ENCODE assay signal across 9 cellular contexts in genomic region chr2:201220102-201220570, GRCh38. TPM values are rescaled to one million over a fixed set of nuclear protein-coding genes. Genes with fewer than 3 reads are reported as not detected.
A peak's percentile ranks its signal among the peaks of the same experiment; 100 is the strongest.
DNase-seq lines count a peak whose midpoint lies in the region; ATAC-seq and TF ChIP-seq lines count a peak whose summit lies in the region.
"Had no signal": no experiment of that assay in that cellular context is flagged by ENCODE, and none has a peak within 500 bp of the region (broad histone marks: within the 10 kb centered on the region; RNA-seq: fewer than 3 reads in every experiment).

No MANE protein-coding gene starts in this region.

- H4K20me1 ChIP-seq in H9 (ENCODE audit: control insufficient read depth, insufficient read depth, insufficient read length) (no peaks in the 10 kb centered on the region), smooth muscle cell (ENCODE audit: low read depth) (no peaks in the 10 kb centered on the region)

- H3K4me2 ChIP-seq in H9 (ENCODE audit: insufficient read depth, insufficient read length, low read length) (peak overlapping the region; percentile 45), smooth muscle cell (no peak overlapping the region)

- H2AFZ ChIP-seq in H9 (ENCODE audit: low read length) (no peak overlapping the region), smooth muscle cell (ENCODE audit: low read depth) (no peak overlapping the region)

- H2BK20ac ChIP-seq in H9 (ENCODE audit: low read depth, low read length, poor library complexity, severe bottlenecking), result no peak overlapping the region

- H3K27me3 ChIP-seq in H9 (ENCODE audit: insufficient read depth, low read length) (no peaks in the 10 kb centered on the region), endodermal cell (ENCODE audit: control insufficient read depth, insufficient read depth, low read length, poor library complexity, severe bottlenecking) (no peaks in the 10 kb centered on the region), neutrophil (no peaks in the 10 kb centered on the region), smooth muscle cell (ENCODE audit: low read depth) (no peaks in the 10 kb centered on the region)

- no CpG with 5 or more reads among the region's 4 CpGs for WGBS in H9 (ENCODE audit: extremely low coverage, insufficient read length, low lambda C conversion rate)
- 78 to 100% methylated on average over 1 to 3 of the region's 4 CpGs for WGBS in endodermal cell (ENCODE audit: insufficient coverage in 1 of 2, insufficient read length in 1 of 2), 2 experiments
- WGBS in smooth muscle cell (ENCODE audit: low lambda C conversion rate), result 34% methylated on average over 4 of the region's 4 CpGs

- H2BK120ac ChIP-seq in H9 (ENCODE audit: low read depth, low read length, poor library complexity, severe bottlenecking), result no peak overlapping the region

- H3K9me3 Mint-ChIP-seq in H9, result peaks cover 0 to 13% of the 10 kb centered on the region in 2 experiments; a peak in 2 of 5 replicates
- peaks cover 12% of the 10 kb centered on the region for H3K9me3 Mint-ChIP-seq in endodermal cell
- H3K9me3 Mint-ChIP-seq in nephron progenitor cell, result no peaks in the 10 kb centered on the region

- H2BK15ac ChIP-seq in H9 (ENCODE audit: low read depth, low read length), result no peak overlapping the region

- no peak overlapping the region for H3K14ac ChIP-seq in H9 (ENCODE audit: insufficient read depth, low read length)

- TF ChIP-seq CTCF in H9 (conservative IDR thresholded peaks at IDR 0.05) (no peak), endodermal cell (conservative IDR thresholded peaks at IDR 0.05) (no peak), neutrophil (IDR thresholded peaks at IDR 0.05) (no peak), nephron progenitor cell (IDR thresholded peaks at IDR 0.05) (no peak), smooth muscle cell (IDR thresholded peaks at IDR 0.05; ENCODE audit: borderline replicate concordance, insufficient read depth, poor library complexity, severe bottlenecking) (no peak)

- H3K27me3 Mint-ChIP-seq in H9 (ENCODE audit: low read depth), result no peaks in the 10 kb centered on the region; the same call in 1 of the 2 replicates
- no peaks in the 10 kb centered on the region for H3K27me3 Mint-ChIP-seq in endodermal cell (ENCODE audit: insufficient read depth)
- peaks cover 2% of the 10 kb centered on the region for H3K27me3 Mint-ChIP-seq in nephron progenitor cell (ENCODE audit: low read depth, poor library complexity)

- no peak overlapping the region for H3K4ac ChIP-seq in H9 (ENCODE audit: low read depth, low read length)

- H4K8ac ChIP-seq in H9 (replicated peaks; ENCODE audit: insufficient read length, low read depth, low read length), result no peak overlapping the region

- H3K36me3 ChIP-seq in endodermal cell (ENCODE audit: control insufficient read depth, insufficient read depth, low read length) (no peaks in the 10 kb centered on the region), neutrophil (peaks cover 50% of the 10 kb centered on the region), smooth muscle cell (ENCODE audit: low read depth) (no peaks in the 10 kb centered on the region)

- no peak overlapping the region for H3T11ph ChIP-seq in H9 (ENCODE audit: low read length)

- no peaks in the 10 kb centered on the region for H3K9me3 ChIP-seq in H9 (ENCODE audit: control insufficient read depth, low read depth, low read length)
- H3K9me3 ChIP-seq in endodermal cell (ENCODE audit: control insufficient read depth, low read length), result no peaks in the 10 kb centered on the region
- no peaks in the 10 kb centered on the region for H3K9me3 ChIP-seq in neutrophil
- no peaks in the 10 kb centered on the region for H3K9me3 ChIP-seq in smooth muscle cell (replicated peaks; ENCODE audit: low read depth)

- H3K79me1 ChIP-seq in H9 (ENCODE audit: insufficient read depth, low read depth, low read length, poor library complexity, severe bottlenecking), result no peaks in the 10 kb centered on the region

- no peaks in the 10 kb centered on the region for H3F3A ChIP-seq in smooth muscle cell (ENCODE audit: low read depth)

- H3K4me3 ChIP-seq in endodermal cell (ENCODE audit: low read length), result no peak overlapping the region
- no peak overlapping the region for H3K4me3 ChIP-seq in neutrophil (ENCODE audit: low read depth in 1 of 2, low read length in 1 of 2)
- no peak overlapping the region for H3K4me3 ChIP-seq in smooth muscle cell

- no peaks in the 10 kb centered on the region for H3K79me2 ChIP-seq in H9 (ENCODE audit: insufficient read depth, low read length)
- H3K79me2 ChIP-seq in smooth muscle cell (ENCODE audit: low read depth), result no peaks in the 10 kb centered on the region

- ATAC-seq in GM21737 (IDR thresholded peaks at IDR 0.05; ENCODE audit: unreplicated experiment), result no peak
- ATAC-seq: activated CD4-positive, CD25-positive, alpha-beta regulatory T cell treated with anti-CD3 and anti-CD28 coated beads, Interleukin-2, amount 50 U/mL, for 24 hours; sciatic nerve had no signal

- H3K18ac ChIP-seq in H9 (ENCODE audit: insufficient read length, low read depth, low read length), result no peak overlapping the region

- no peaks in the 10 kb centered on the region for H3K23me2 ChIP-seq in H9 (ENCODE audit: insufficient read length, low read depth, low read length, poor library complexity, severe bottlenecking)

- H4K91ac ChIP-seq in H9 (ENCODE audit: insufficient read length, low read depth, low read length), result peak overlapping the region; percentile 36

- H3K27ac ChIP-seq in H9 (ENCODE audit: insufficient read length, low read depth, low read length) (no peak overlapping the region), endodermal cell (ENCODE audit: low read depth, low read length) (no peak overlapping the region), neutrophil (peak overlapping the region; percentile 25), smooth muscle cell (ENCODE audit: low read depth) (no peak overlapping the region)

- no peak overlapping the region for H2BK12ac ChIP-seq in H9 (ENCODE audit: insufficient read length, low read depth, low read length)

- H3K4me3 Mint-ChIP-seq in H9, result peak overlapping the region; percentile 16 to 30; a peak in 2 of 5 replicates
- no peak overlapping the region for H3K4me3 Mint-ChIP-seq in endodermal cell
- no peak overlapping the region for H3K4me3 Mint-ChIP-seq in nephron progenitor cell

- H2BK5ac ChIP-seq in H9 (ENCODE audit: insufficient read length, low read length), result no peak overlapping the region

- no peak overlapping the region for H3K9ac ChIP-seq in H9 (ENCODE audit: extremely low read depth, insufficient read length, low read length)
- no peak overlapping the region for H3K9ac ChIP-seq in endodermal cell (ENCODE audit: extremely low read depth, low read length, poor library complexity, severe bottlenecking)
- H3K9ac ChIP-seq in smooth muscle cell (ENCODE audit: low read depth), result no peak overlapping the region

- DNase-seq in H9, result no peak
- peak; percentile 15 for DNase-seq in NCI-H226
- peak; percentile 59 for DNase-seq in endodermal cell
- DNase-seq in nephron progenitor cell, result no peak
- no peak for DNase-seq in smooth muscle cell (lab: John Stamatoyannopoulos, UW; ENCODE audit: unreplicated experiment)

- no peak overlapping the region for H3K56ac ChIP-seq in H9 (ENCODE audit: insufficient read length, low read depth, low read length)

- H3K4me1 ChIP-seq in H9 (ENCODE audit: insufficient read depth, low read length) (peaks cover 6% of the 10 kb centered on the region; the same call in 1 of the 2 replicates), endodermal cell (ENCODE audit: control insufficient read depth, insufficient read depth, low read length) (no peaks in the 10 kb centered on the region), neutrophil (ENCODE audit: control insufficient read depth in 1 of 2, insufficient read depth in 1 of 2, low read depth in 1 of 2, low read length in 1 of 2) (no peaks in the 10 kb centered on the region), smooth muscle cell (ENCODE audit: low read depth) (peaks cover 4% of the 10 kb centered on the region)

- no peak overlapping the region for H2AK5ac ChIP-seq in H9 (ENCODE audit: insufficient read length, low read length)

- H3K27ac Mint-ChIP-seq in H9, result peak overlapping the region in 1 of 3 experiments; percentile 91; a peak in 3 of 7 replicates
- H3K27ac Mint-ChIP-seq in endodermal cell, result no peak overlapping the region
- H3K27ac Mint-ChIP-seq in nephron progenitor cell, result no peak overlapping the region

- H3K36me3 Mint-ChIP-seq in H9 (ENCODE audit: insufficient read depth in 1 of 3, low read depth in 3 of 3), result peaks cover 0 to 22% (median 0%) of the 10 kb centered on the region in 3 experiments; a peak in 2 of 7 replicates
- peaks cover 9% of the 10 kb centered on the region for H3K36me3 Mint-ChIP-seq in endodermal cell (ENCODE audit: low read depth)
- H3K36me3 Mint-ChIP-seq in nephron progenitor cell (ENCODE audit: low read depth), result no peaks in the 10 kb centered on the region

- no peak overlapping the region for H4K5ac ChIP-seq in H9 (ENCODE audit: insufficient read length, low read depth, low read length)

- H3K23ac ChIP-seq in H9 (ENCODE audit: insufficient read length, low read depth, low read length), result no peak overlapping the region

- H3K4me1 Mint-ChIP-seq in H9 (peaks cover 27 to 36% of the 10 kb centered on the region in 2 experiments), endodermal cell (peaks cover 22% of the 10 kb centered on the region), nephron progenitor cell (no peaks in the 10 kb centered on the region)

RNA-seq across cellular contexts. Expression of gene CASP10, which starts 37.2 kb away (rescaled TPM):
- total RNA-seq in H9 (2021) (2.7 and 3.3 TPM in 2 replicates), endodermal cell (10 to 100 TPM in 1 of 2 donors, 1 to 10 TPM in 1; 6.0 to 24.5 TPM), smooth muscle cell (0.36 and 0.90 TPM in 2 replicates)
- polyA plus RNA-seq in endodermal cell (2013, experiment 1 of 2), result 0.93 TPM
- polyA plus RNA-seq in endodermal cell (2013, experiment 2 of 2), result 0.99 TPM
- polyA plus RNA-seq in smooth muscle cell, result 0.86 and 1.1 TPM in 2 replicates

RNA-seq across cellular contexts. Expression of gene CASP8, which starts 40.2 kb away (rescaled TPM):
- total RNA-seq in H9 (2021), result 7.8 and 10.0 TPM in 2 replicates
- 1 to 10 TPM; 5.4 to 9.0 TPM for total RNA-seq in endodermal cell
- 1.4 TPM for polyA plus RNA-seq in endodermal cell (2013, experiment 1 of 2)
- polyA plus RNA-seq in endodermal cell (2013, experiment 2 of 2), result 0.75 TPM
- total RNA-seq in smooth muscle cell, result 6.6 and 12.9 TPM in 2 replicates
- polyA plus RNA-seq in smooth muscle cell, result 5.3 and 5.7 TPM in 2 replicates

Comparison
In these comparisons a context has a peak if more than half of its experiments do, and no peak if none do; other contexts are left out.
1. DNase-seq: peak in NCI-H226 (single experiment) and endodermal cell (single experiment); none in H9 (single experiment), nephron progenitor cell (single experiment) and smooth muscle cell (single experiment).
2. H3K4me3 Mint-ChIP-seq: peak in H9 (2 of 2); none in endodermal cell (single experiment) and nephron progenitor cell (single experiment).